ENCODE assay signal across 1 cellular context in genomic region chr16:27703545-27703944, GRCh38.
TF ChIP-seq lines count a peak whose summit lies in the region.

No MANE protein-coding gene starts in this region.

TF ChIP-seq in WTC11, 78 proteins besides CTCF, POLR2A, EP300 and RAD21 (continued from another document):
- no peak for TF ChIP-seq ERG (CRISPR knock-in tag; IDR thresholded peaks at IDR 0.05)
- no peak for TF ChIP-seq NFE2L1 (CRISPR knock-in tag; IDR thresholded peaks at IDR 0.05)
- TF ChIP-seq FOXP4 (CRISPR knock-in tag; IDR thresholded peaks at IDR 0.05) = no peak
- no peak for TF ChIP-seq NR2C2 (CRISPR knock-in tag; IDR thresholded peaks at IDR 0.05)
- TF ChIP-seq USF2 (CRISPR knock-in tag; IDR thresholded peaks at IDR 0.05) = no peak
- TF ChIP-seq MLX (CRISPR knock-in tag; IDR thresholded peaks at IDR 0.05) = no peak
- TF ChIP-seq ZBTB21 (CRISPR knock-in tag; IDR thresholded peaks at IDR 0.05; ENCODE audit: borderline replicate concordance) = no peak
- TF ChIP-seq ZNF317 (CRISPR knock-in tag; IDR thresholded peaks at IDR 0.05; ENCODE audit: borderline replicate concordance, low read depth) = no peak
